Comparison of ENCODE assay signal across 9 cellular contexts in genomic region chr1:32240140-32240951, GRCh38. TPM values are rescaled to one million over a fixed set of nuclear protein-coding genes. Genes with fewer than 3 reads are reported as not detected.
DNase-seq lines count a peak whose midpoint lies in the region; ATAC-seq and TF ChIP-seq lines count a peak whose summit lies in the region.
"Had no signal": no experiment of that assay in that cellular context is flagged by ENCODE, and none has a peak within 500 bp of the region (broad histone marks: within the 10 kb centered on the region; RNA-seq: fewer than 3 reads in every experiment).

No MANE protein-coding gene starts in this region.

- peaks cover 24% of the 10 kb centered on the region for H3K4me1 Mint-ChIP-seq in CD14-positive monocyte
- peaks cover 21% of the 10 kb centered on the region for H3K4me1 Mint-ChIP-seq in activated CD8-positive, alpha-beta memory T cell treated with anti-CD3 and anti-CD28 coated beads, Interleukin-2, amount 10 ng/mL, durations not matched to agents 7 days and 5 days

- H3K9me3 ChIP-seq in mesodermal cell (ENCODE audit: control insufficient read depth, low read length) = no peaks in the 10 kb centered on the region
- no peaks in the 10 kb centered on the region for H3K9me3 ChIP-seq in suprapubic skin

- TF ChIP-seq POLR2A in suprapubic skin (IDR thresholded peaks at IDR 0.05) = peak in 1 of 2 donors; percentile 29

- DNase-seq in CD14-positive monocyte (ENCODE audit: low spot score) (peak; percentile 56), HCEC 1CT (peak; percentile 48), NCI-H345 treated with DMSO at 0.1 percent for 48 hours (lab: John Stamatoyannopoulos, UW; ENCODE audit: unreplicated experiment) (peak; percentile 82), epithelial cell of esophagus (ENCODE audit: low read depth) (peak; percentile 40), suprapubic skin (ENCODE audit: low spot score in 2 of 2) (peak; percentile 84 to 86)
- DNase-seq in activated CD8-positive, alpha-beta memory T cell treated with anti-CD3 and anti-CD28 coated beads, Interleukin-2, amount 10 ng/mL, durations not matched to agents 7 days and 5 days = peak; percentile 63

- 0 to 1% methylated on average over 45 to 52 of the region's 62 CpGs for WGBS in mesodermal cell (ENCODE audit: insufficient coverage in 2 of 2), 2 experiments
- 5% methylated on average over 22 of the region's 62 CpGs for WGBS in suprapubic skin

- no peaks in the 10 kb centered on the region for H3K27me3 ChIP-seq in suprapubic skin

- peaks cover 13% of the 10 kb centered on the region for H3K4me1 ChIP-seq in mesodermal cell (ENCODE audit: control insufficient read depth, insufficient read depth, low read length, poor library complexity, severe bottlenecking)
- peaks cover 32% of the 10 kb centered on the region for H3K4me1 ChIP-seq in suprapubic skin

- CTCF ChIA-PET in activated CD8-positive, alpha-beta memory T cell treated with anti-CD3 and anti-CD28 coated beads, Interleukin-2, amount 10 ng/mL, durations not matched to agents 7 days and 5 days (lab: Charles Lee) = interaction anchor here (0.6 to 7.2 kb wide), 22 partner anchors 8 to 1355 kb away, joined by 3 to 87 read pairs (median 4); partner anchors contain the start of genes BSDC1, FAM167B, HDAC1 and LCK

- TF ChIP-seq CTCF in CD14-positive monocyte (IDR thresholded peaks at IDR 0.05) = no peak
- no peak for TF ChIP-seq CTCF in epithelial cell of esophagus (IDR thresholded peaks at IDR 0.05; ENCODE audit: insufficient read depth, low read depth, low read length, missing control alignments)
- TF ChIP-seq CTCF in suprapubic skin (IDR thresholded peaks at IDR 0.05) = no peak

- peaks cover 24 to 33% (median 29%) of the 10 kb centered on the region in 3 donors for H3K27me3 Mint-ChIP-seq in CD14-positive monocyte (ENCODE audit: low read depth in 3 of 3)
- H3K27me3 Mint-ChIP-seq in activated CD8-positive, alpha-beta memory T cell treated with anti-CD3 and anti-CD28 coated beads, Interleukin-2, amount 10 ng/mL, durations not matched to agents 7 days and 5 days = no peaks in the 10 kb centered on the region

- H3K27ac ChIP-seq in mesodermal cell (ENCODE audit: low read depth, low read length, severe bottlenecking) = peak overlapping the region; percentile 23
- peak overlapping the region; percentile 59 for H3K27ac ChIP-seq in suprapubic skin

- peak overlapping the region; percentile 51 for H3K4me3 ChIP-seq in epithelial cell of esophagus (ENCODE audit: low read length)
- H3K4me3 ChIP-seq in mesodermal cell (ENCODE audit: extremely low read depth, insufficient read depth, low read length, poor library complexity, severe bottlenecking) = peak overlapping the region; percentile 51
- H3K4me3 ChIP-seq in suprapubic skin = peak overlapping the region; percentile 54

- peaks cover 0 to 3% (median 1%) of the 10 kb centered on the region in 7 donors for H3K9me3 Mint-ChIP-seq in CD14-positive monocyte
- H3K9me3 Mint-ChIP-seq in activated CD8-positive, alpha-beta memory T cell treated with anti-CD3 and anti-CD28 coated beads, Interleukin-2, amount 10 ng/mL, durations not matched to agents 7 days and 5 days (ENCODE audit: low read depth) = no peaks in the 10 kb centered on the region

- H3K4me3 Mint-ChIP-seq in CD14-positive monocyte = peak overlapping the region; percentile 72 to 88
- H3K4me3 Mint-ChIP-seq in activated CD8-positive, alpha-beta memory T cell treated with anti-CD3 and anti-CD28 coated beads, Interleukin-2, amount 10 ng/mL, durations not matched to agents 7 days and 5 days = peak overlapping the region; percentile 76

- H3K27ac Mint-ChIP-seq in CD14-positive monocyte = peak overlapping the region in 2 of 7 donors; percentile 11 to 45
- H3K27ac Mint-ChIP-seq in activated CD8-positive, alpha-beta memory T cell treated with anti-CD3 and anti-CD28 coated beads, Interleukin-2, amount 10 ng/mL, durations not matched to agents 7 days and 5 days = peak overlapping the region; percentile 32

- H3K36me3 Mint-ChIP-seq in CD14-positive monocyte = no peaks in the 10 kb centered on the region
- no peaks in the 10 kb centered on the region for H3K36me3 Mint-ChIP-seq in activated CD8-positive, alpha-beta memory T cell treated with anti-CD3 and anti-CD28 coated beads, Interleukin-2, amount 10 ng/mL, durations not matched to agents 7 days and 5 days

- no peak for TF ChIP-seq EP300 in suprapubic skin (IDR thresholded peaks at IDR 0.05)

- intact Hi-C loops in CD14-positive monocyte (cut with micrococcal nuclease) = no loop called here

- ATAC-seq in activated CD8-positive, alpha-beta memory T cell treated with anti-CD3 and anti-CD28 coated beads, Interleukin-2, amount 10 ng/mL, durations not matched to agents 7 days and 5 days = peak; percentile 71
- no peak for ATAC-seq in GM18858 (IDR thresholded peaks at IDR 0.05; ENCODE audit: unreplicated experiment)

- no peaks in the 10 kb centered on the region for H3K36me3 ChIP-seq in mesodermal cell (ENCODE audit: control insufficient read depth, insufficient read depth, low read length)
- H3K36me3 ChIP-seq in suprapubic skin = peaks cover under 1% of the 10 kb centered on the region

RNA-seq across cellular contexts. Expression of gene FAM167B, which starts 6.7 kb away (rescaled TPM):
- polyA plus RNA-seq in CD14-positive monocyte = not detected
- total RNA-seq in activated CD8-positive, alpha-beta memory T cell treated with anti-CD3 and anti-CD28 coated beads, Interleukin-2, amount 10 ng/mL, durations not matched to agents 7 days and 5 days = 1 to 10 TPM in 1 of 2 experiments, under 1 TPM in 1; 0.80 to 1.2 TPM
- polyA plus RNA-seq in mesodermal cell (2013, experiment 1 of 2) = 0.55 TPM
- 0.96 TPM for polyA plus RNA-seq in mesodermal cell (2013, experiment 2 of 2)
- total RNA-seq in suprapubic skin = 1 to 10 TPM in 2 of 4 donors, not detected in 2; 1.5 TPM

RNA-seq across cellular contexts. Expression of gene LCK, which starts 10.7 kb away (rescaled TPM):
- 1 to 10 TPM; 1.7 to 2.2 TPM for polyA plus RNA-seq in CD14-positive monocyte
- 100 to 1,000 TPM; 441 to 481 TPM for total RNA-seq in activated CD8-positive, alpha-beta memory T cell treated with anti-CD3 and anti-CD28 coated beads, Interleukin-2, amount 10 ng/mL, durations not matched to agents 7 days and 5 days
- polyA plus RNA-seq in mesodermal cell (2013, experiment 1 of 2) = not detected
- polyA plus RNA-seq in mesodermal cell (2013, experiment 2 of 2) = not detected
- total RNA-seq in suprapubic skin = 1 to 10 TPM in 2 of 4 donors, under 1 TPM in 2; 0.26 to 3.9 (median 1.4) TPM

RNA-seq across cellular contexts. Expression of gene EIF3I, which starts 18.1 kb away (rescaled TPM):
- polyA plus RNA-seq in CD14-positive monocyte = 100 to 1,000 TPM; 151 to 162 TPM
- 100 to 1,000 TPM; 162 to 227 TPM for total RNA-seq in activated CD8-positive, alpha-beta memory T cell treated with anti-CD3 and anti-CD28 coated beads, Interleukin-2, amount 10 ng/mL, durations not matched to agents 7 days and 5 days
- 240 TPM for polyA plus RNA-seq in mesodermal cell (2013, experiment 1 of 2)
- polyA plus RNA-seq in mesodermal cell (2013, experiment 2 of 2) = 222 TPM
- 100 to 1,000 TPM in 3 of 4 donors, 10 to 100 TPM in 1; 98.8 to 211 (median 178) TPM for total RNA-seq in suprapubic skin

RNA-seq across cellular contexts. Expression of gene TMEM234, which starts 18.2 kb away (rescaled TPM):
- polyA plus RNA-seq in CD14-positive monocyte = 10 to 100 TPM; 12.8 to 14.5 TPM
- 10 to 100 TPM; 11.7 to 12.3 TPM for total RNA-seq in activated CD8-positive, alpha-beta memory T cell treated with anti-CD3 and anti-CD28 coated beads, Interleukin-2, amount 10 ng/mL, durations not matched to agents 7 days and 5 days
- polyA plus RNA-seq in mesodermal cell (2013, experiment 1 of 2) = 10.3 TPM
- polyA plus RNA-seq in mesodermal cell (2013, experiment 2 of 2) = 9.6 TPM
- total RNA-seq in suprapubic skin = 10 to 100 TPM in 2 of 4 donors, 1 to 10 TPM in 2; 7.7 to 18.7 (median 12.6) TPM

RNA-seq across cellular contexts. Expression of gene DCDC2B, which starts 31.5 kb away (rescaled TPM):
- polyA plus RNA-seq in CD14-positive monocyte = not detected
- total RNA-seq in activated CD8-positive, alpha-beta memory T cell treated with anti-CD3 and anti-CD28 coated beads, Interleukin-2, amount 10 ng/mL, durations not matched to agents 7 days and 5 days = under 1 TPM in 1 of 2 experiments, not detected in 1; 0.16 TPM
- not detected for polyA plus RNA-seq in mesodermal cell (2013, experiment 1 of 2)
- not detected for polyA plus RNA-seq in mesodermal cell (2013, experiment 2 of 2)
- total RNA-seq in suprapubic skin = not detected
- total RNA-seq: HT1080 had no signal

Comparison
In these comparisons a context has a peak if more than half of its experiments do, and no peak if none do; other contexts are left out.
1. RNA of gene LCK, which starts 10.7 kb away (total RNA-seq): 441 to 481 TPM in activated CD8-positive, alpha-beta memory T cell treated with anti-CD3 and anti-CD28 coated beads, Interleukin-2, amount 10 ng/mL, durations not matched to agents 7 days and 5 days; 0.26 to 3.9 TPM in suprapubic skin; every median in the first group is over 10 times any median in the second.
2. Peak in every context shown above with its lines, with median percentiles within 50 percentile points of each other: DNase-seq and H3K4me3 ChIP-seq.